Comparison of ENCODE assay signal across 8 cellular contexts in the genomic region with DNA sequence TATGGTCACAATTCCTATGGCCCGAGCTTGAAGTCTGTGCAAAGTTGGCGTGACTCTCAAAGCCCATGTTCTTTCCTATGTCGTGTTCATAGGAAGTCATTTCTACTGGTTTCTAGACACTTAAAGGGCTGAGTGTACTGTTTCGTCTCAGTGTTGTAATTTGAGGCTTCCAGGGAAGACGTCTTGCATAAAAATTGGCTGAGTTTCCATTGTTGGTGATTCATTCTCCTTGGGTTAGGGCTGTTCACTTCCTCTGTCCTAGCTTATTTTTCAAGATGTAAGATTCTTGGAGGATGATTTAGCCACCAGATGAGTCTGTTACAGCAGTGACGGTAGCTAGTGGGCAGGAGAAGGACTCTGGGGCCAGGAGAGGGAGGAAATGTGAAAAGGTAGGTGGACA. TPM values are rescaled to one million over a fixed set of nuclear protein-coding genes. Genes with fewer than 3 reads are reported as not detected.
A peak's percentile ranks its signal among the peaks of the same experiment; 100 is the strongest.
DNase-seq lines count a peak whose midpoint lies in the region; ATAC-seq and TF ChIP-seq lines count a peak whose summit lies in the region.

No MANE protein-coding gene starts in this region.

- H3K36me3 Mint-ChIP-seq in CD4-positive, alpha-beta T cell (ENCODE audit: low read depth) = peaks cover 49% of the 10 kb centered on the region
- peaks cover 9% of the 10 kb centered on the region for H3K36me3 Mint-ChIP-seq in effector memory CD8-positive, alpha-beta T cell (ENCODE audit: insufficient read depth)

- peak overlapping the region; percentile 13 for H3K27ac Mint-ChIP-seq in CD4-positive, alpha-beta T cell
- H3K27ac Mint-ChIP-seq in effector memory CD8-positive, alpha-beta T cell = peak overlapping the region; percentile 15 to 86

- no peak for TF ChIP-seq CTCF in CD4-positive, alpha-beta T cell (IDR thresholded peaks at IDR 0.05)
- TF ChIP-seq CTCF in omental fat pad (IDR thresholded peaks at IDR 0.05) = no peak

- no peaks in the 10 kb centered on the region for H3K27me3 Mint-ChIP-seq in CD4-positive, alpha-beta T cell
- H3K27me3 Mint-ChIP-seq in effector memory CD8-positive, alpha-beta T cell = no peaks in the 10 kb centered on the region

- H3K4me1 Mint-ChIP-seq in CD4-positive, alpha-beta T cell (ENCODE audit: low read depth) = peaks cover 29% of the 10 kb centered on the region
- peaks cover 18 to 34% of the 10 kb centered on the region in 2 donors for H3K4me1 Mint-ChIP-seq in effector memory CD8-positive, alpha-beta T cell (ENCODE audit: low read depth in 2 of 2)

- intact Hi-C loops in CD4-positive, alpha-beta T cell (cut with DNase I, micrococcal nuclease) = loop anchor here in 1 of 2 experiments (5.0 kb wide), 1 partner anchor 40 kb away; no protein-coding TSS in a partner anchor

- no peak for ATAC-seq in CD4-positive, alpha-beta T cell (ENCODE audit: poor library complexity)
- no peak for ATAC-seq in effector memory CD8-positive, alpha-beta T cell (replicated peaks)
- ATAC-seq in omental fat pad (ENCODE audit: low FRiP score) (peak; percentile 71), HG02938 (IDR thresholded peaks at IDR 0.05; ENCODE audit: unreplicated experiment) (no peak)

- H3K9me3 ChIP-seq in CD4-positive, alpha-beta T cell (ENCODE audit: control insufficient read depth, low read length) = peaks cover 3% of the 10 kb centered on the region

- H3K9me3 Mint-ChIP-seq in CD4-positive, alpha-beta T cell = peaks cover 12% of the 10 kb centered on the region
- no peaks in the 10 kb centered on the region for H3K9me3 Mint-ChIP-seq in effector memory CD8-positive, alpha-beta T cell

- no peak for DNase-seq in CD4-positive, alpha-beta T cell
- DNase-seq in NOMO-1 treated with DMSO at 0.1 percent for 48 hours (lab: John Stamatoyannopoulos, UW; ENCODE audit: unreplicated experiment) (peak; percentile 95), omental fat pad (ENCODE audit: low spot score) (no peak), NCI-H2107 treated with DMSO at 0.1 percent for 48 hours (lab: John Stamatoyannopoulos, UW; ENCODE audit: unreplicated experiment) (no peak), SHP77 (lab: John Stamatoyannopoulos, UW) (no peak)
- DNase-seq in effector memory CD8-positive, alpha-beta T cell = no peak
- no peak for DNase-seq in activated CD8-positive, alpha-beta memory T cell treated with anti-CD3 and anti-CD28 coated beads, Interleukin-2, amount 50 U/mL, for 48 hours

- H3K27me3 ChIP-seq in CD4-positive, alpha-beta T cell (ENCODE audit: control insufficient read depth, insufficient read depth, low read length) = no peaks in the 10 kb centered on the region

- POLR2A ChIA-PET in CD4-positive, alpha-beta T cell (lab: Charles Lee) = no interaction called here

- CTCF ChIA-PET in CD4-positive, alpha-beta T cell (lab: Charles Lee) = interaction anchor here (0.8 kb wide), 1 partner anchor 75 kb away, joined by 3 read pairs; no protein-coding TSS in a partner anchor

- H3K27ac ChIP-seq in CD4-positive, alpha-beta T cell (ENCODE audit: low read depth, low read length) = no peak overlapping the region

- no peak overlapping the region for H3K4me3 Mint-ChIP-seq in CD4-positive, alpha-beta T cell
- H3K4me3 Mint-ChIP-seq in effector memory CD8-positive, alpha-beta T cell = peak overlapping the region in 1 of 2 donors; percentile 35

RNA-seq across cellular contexts. Expression of a gene that starts 43.1 kb away (rescaled TPM):
- total RNA-seq in CD4-positive, alpha-beta T cell = 100 to 1,000 TPM; 153 to 159 TPM
- total RNA-seq in omental fat pad = 10 to 100 TPM; 18.9 to 60.2 (median 37.8) TPM

RNA-seq across cellular contexts. Expression of a gene that starts 55.0 kb away (rescaled TPM):
- under 1 TPM; 0.50 to 0.60 TPM for total RNA-seq in CD4-positive, alpha-beta T cell
- total RNA-seq in omental fat pad = 1 to 10 TPM in 2 of 4 donors, under 1 TPM in 2; 0.56 to 3.5 (median 1.5) TPM
